In the genomic region with DNA sequence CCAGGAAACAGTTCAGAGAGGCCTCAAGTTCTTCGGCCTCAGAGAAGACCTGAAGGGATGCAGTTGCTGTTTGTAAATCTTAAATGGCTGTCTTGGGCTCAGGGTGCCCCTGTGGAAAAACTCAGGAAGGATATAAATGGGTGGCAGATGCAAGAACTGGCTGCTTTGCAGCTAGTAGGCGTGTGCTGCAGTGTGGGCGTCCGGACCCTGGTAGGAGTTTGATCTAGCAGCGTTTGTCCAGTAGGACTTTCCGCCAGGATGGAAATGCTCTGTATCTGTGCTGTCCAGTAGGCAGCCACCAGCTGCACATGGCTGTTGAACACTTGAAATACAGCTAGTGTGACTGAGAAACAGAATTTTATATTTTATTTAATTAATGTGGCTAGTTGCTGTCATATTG, we compare ENCODE assay signal across 25 cellular contexts. TPM values are rescaled to one million over a fixed set of nuclear protein-coding genes. Genes with fewer than 3 reads are reported as not detected.
"Had no signal": no experiment of that assay in that cellular context is flagged by ENCODE, and none has a peak within 500 bp of the region (broad histone marks: within the 10 kb centered on the region; RNA-seq: fewer than 3 reads in every experiment).

No MANE protein-coding gene starts in this region.

- H3K27ac ChIP-seq: ascending aorta, cardiac muscle cell had no signal

- H3K9me3 ChIP-seq: ascending aorta, SJSA1, SK-N-SH had no signal

- H3K9ac ChIP-seq: SK-N-SH had no signal

- H3K4me3 ChIP-seq: ascending aorta, cardiac muscle cell, K562, SJSA1 had no signal

- H3K36me3 ChIP-seq: ascending aorta, cardiac muscle cell, SJSA1 had no signal

- ATAC-seq: K562, Panc1 had no signal

- H3K27me3 ChIP-seq: ascending aorta, SJSA1 had no signal

- DNase-seq: activated CD4-positive, alpha-beta memory T cell treated with anti-CD3 and anti-CD28 coated beads for 36 hours; activated CD4-positive, alpha-beta T cell treated with anti-CD3 and anti-CD28 coated beads, Interleukin-2, amount 50 U/mL, for 1 hour; activated CD8-positive, alpha-beta memory T cell treated with anti-CD3 and anti-CD28 coated beads, Interleukin-2, amount 50 U/mL, for 4 hours; activated effector memory CD4-positive, alpha-beta T cell treated with Interleukin-2 at 50 U/mL for 16 hours; activated naive CD4-positive, alpha-beta T cell treated with anti-CD3 and anti-CD28 coated beads, Interleukin-2, amount 10 ng/mL, durations not matched to agents 7 days and 5 days; activated T-cell treated with anti-CD3 and anti-CD28 coated beads for 4 hours; activated T-cell treated with anti-CD3 and anti-CD28 coated beads, Interleukin-2, amount 50 U/mL, for 48 hours; amniotic stem cell; NCI-H1048; NCI-H1105 treated with DMSO at 0.1 percent for 48 hours; NCI-H1436; NCI-H1694; NCI-H1930; NCI-H345; NCI-H524 treated with DMSO at 0.1 percent for 48 hours; RPMI8226; SHP77 treated with DMSO at 0.1 percent for 48 hours; SK-N-SH had no signal

RNA-seq across cellular contexts. Expression of gene CDX1, which starts 7.7 kb away (rescaled TPM):
- total RNA-seq: activated CD4-positive, alpha-beta memory T cell treated with anti-CD3 and anti-CD28 coated beads for 36 hours; ascending aorta; cardiac muscle cell; M059J; NCI-H460 had no signal

RNA-seq across cellular contexts. Expression of gene SLC6A7, which starts 15.6 kb away (rescaled TPM):
- total RNA-seq: activated CD4-positive, alpha-beta memory T cell treated with anti-CD3 and anti-CD28 coated beads for 36 hours; ascending aorta; cardiac muscle cell; K562; M059J; SJSA1 had no signal
